In the genomic region with DNA sequence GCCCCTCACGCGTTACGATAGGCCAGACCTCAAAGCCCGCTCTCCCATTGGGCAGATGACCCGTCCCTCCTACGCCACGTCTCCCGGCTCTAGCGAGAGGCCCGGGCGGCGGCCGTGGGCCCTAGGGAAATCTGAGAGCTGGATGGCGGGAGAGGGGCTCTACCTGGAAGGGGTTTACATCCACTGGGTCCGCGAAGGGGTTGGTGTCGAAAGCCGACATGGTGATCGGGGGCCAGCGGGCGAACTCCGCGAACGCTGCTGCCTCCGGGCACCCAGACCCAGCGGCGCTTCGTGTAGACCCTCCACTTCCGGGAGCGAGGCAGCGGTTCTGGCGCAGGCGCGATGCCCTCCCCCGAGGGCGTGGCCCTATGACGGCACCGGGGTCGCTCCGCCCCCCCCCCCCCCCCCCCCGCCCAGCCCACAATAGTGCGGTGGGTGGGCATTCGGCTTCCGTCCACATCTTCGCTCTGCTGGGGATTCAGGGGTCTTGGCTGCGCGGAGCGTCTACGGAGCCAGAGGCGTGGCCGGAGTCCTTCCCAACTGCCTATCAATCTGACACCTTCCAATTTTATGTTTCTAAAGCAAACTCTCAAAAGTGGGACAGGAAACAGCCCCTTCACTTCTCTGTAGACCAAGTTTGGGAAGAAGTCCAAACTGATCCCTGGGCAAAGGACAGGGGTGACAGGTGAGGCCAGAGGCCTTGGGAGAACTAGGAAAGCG, we compare ENCODE assay signal across 1 cellular context.
TF ChIP-seq lines count a peak whose summit lies in the region.

A gene with protein sequence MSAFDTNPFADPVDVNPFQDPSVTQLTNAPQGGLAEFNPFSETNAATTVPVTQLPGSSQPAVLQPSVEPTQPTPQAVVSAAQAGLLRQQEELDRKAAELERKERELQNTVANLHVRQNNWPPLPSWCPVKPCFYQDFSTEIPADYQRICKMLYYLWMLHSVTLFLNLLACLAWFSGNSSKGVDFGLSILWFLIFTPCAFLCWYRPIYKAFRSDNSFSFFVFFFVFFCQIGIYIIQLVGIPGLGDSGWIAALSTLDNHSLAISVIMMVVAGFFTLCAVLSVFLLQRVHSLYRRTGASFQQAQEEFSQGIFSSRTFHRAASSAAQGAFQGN (minus strand): TSS at position 330 of the 720 bp plus-strand sequence. CDS start 110 bp downstream, at position 220.

TF ChIP-seq in A549, 52 proteins besides CTCF, POLR2A, EP300 and RAD21 (continued from another document):
- TF ChIP-seq MAX (IDR thresholded peaks at IDR 0.05): peak; percentile 76
- no peak for TF ChIP-seq POLR2AphosphoS2 (conservative IDR thresholded peaks at IDR 0.05; ENCODE audit: low read length)
- TF ChIP-seq HDAC2 (IDR thresholded peaks at IDR 0.05): no peak
- no peak for TF ChIP-seq RARB (CRISPR knock-in tag; IDR thresholded peaks at IDR 0.05)
- TF ChIP-seq HMGXB4 (CRISPR knock-in tag; IDR thresholded peaks at IDR 0.05; ENCODE audit: borderline replicate concordance): peak; percentile 37; the same call in 1 of the 2 replicates
- 0 out of 2 replicates have a peak, but pooled peaks have one; percentile 67 for TF ChIP-seq TP53 (CRISPR knock-in tag; IDR thresholded peaks at IDR 0.05)
- no peak for TF ChIP-seq SREBF2 (IDR thresholded peaks at IDR 0.05)
- TF ChIP-seq MAZ (IDR thresholded peaks at IDR 0.05; ENCODE audit: borderline replicate concordance, low read depth, low read length): no peak
- peak; percentile 90 to 92 for TF ChIP-seq JUN (IDR thresholded peaks at IDR 0.05)
- TF ChIP-seq FOXS1 (CRISPR knock-in tag; IDR thresholded peaks at IDR 0.05): no peak
- TF ChIP-seq CHD2 (IDR thresholded peaks at IDR 0.05; ENCODE audit: low read length, partially characterized antibody): no peak
- no peak for TF ChIP-seq CBX2 (IDR thresholded peaks at IDR 0.05; ENCODE audit: borderline replicate concordance, low read depth)
- TF ChIP-seq SMC3 (IDR thresholded peaks at IDR 0.05): peak; percentile 9; the same call in 1 of the 3 replicates
- TF ChIP-seq FOSL2 (IDR thresholded peaks at IDR 0.05): no peak
- peak; percentile 34; the same call in 1 of the 2 replicates for TF ChIP-seq FOSL2 (CRISPR knock-in tag; IDR thresholded peaks at IDR 0.05)
- no peak for TF ChIP-seq EHMT2 (IDR thresholded peaks at IDR 0.05; ENCODE audit: low read depth)
- TF ChIP-seq CBX8 (IDR thresholded peaks at IDR 0.05): no peak
